In genomic region chr6:37936150-37936549, GRCh38 we compare ENCODE assay signal across 12 cellular contexts.
"Had no signal": no experiment of that assay in that cellular context is flagged by ENCODE, and none has a peak within 500 bp of the region (broad histone marks: within the 10 kb centered on the region; RNA-seq: fewer than 3 reads in every experiment).

No MANE protein-coding gene starts in this region.

- ATAC-seq: T-helper 17 cell had no signal

- H3K4me3 ChIP-seq: esophagus squamous epithelium had no signal

- DNase-seq: activated CD4-positive, alpha-beta T cell treated with anti-CD3 and anti-CD28 coated beads, Interleukin-2, amount 50 U/mL, for 4 hours; activated CD4-positive, CD25-positive, alpha-beta regulatory T cell treated with anti-CD3 and anti-CD28 coated beads, Interleukin-2, amount 50 U/mL, for 72 hours; activated effector memory CD4-positive, alpha-beta T cell treated with anti-CD3 and anti-CD28 coated beads, Interleukin-2, amount 50 U/mL, for 16 hours; activated T-cell treated with anti-CD3 and anti-CD28 coated beads, Interleukin-2, amount 50 U/mL, for 24 hours; esophagus squamous epithelium; foreskin fibroblast; mammary epithelial cell; posterior cingulate gyrus; stimulated activated CD4-positive, alpha-beta T cell treated with anti-CD3 and anti-CD28 coated beads, Interleukin-4, amount 100 ng/mL, for 4 hours; T-helper 17 cell had no signal

- H3K9me3 ChIP-seq: esophagus squamous epithelium, neutrophil had no signal

- H3K9me3 Mint-ChIP-seq: activated T-cell treated with anti-CD3 and anti-CD28 coated beads, Interleukin-2, amount 50 U/mL, for 24 hours had no signal

- H3K27ac Mint-ChIP-seq: activated T-cell treated with anti-CD3 and anti-CD28 coated beads, Interleukin-2, amount 50 U/mL, for 24 hours; T-helper 17 cell had no signal

- H3K27me3 ChIP-seq: esophagus squamous epithelium, neutrophil had no signal

- H3K4me3 Mint-ChIP-seq: activated T-cell treated with anti-CD3 and anti-CD28 coated beads, Interleukin-2, amount 50 U/mL, for 24 hours; T-helper 17 cell had no signal

- H3K27me3 Mint-ChIP-seq: activated T-cell treated with anti-CD3 and anti-CD28 coated beads, Interleukin-2, amount 50 U/mL, for 24 hours; T-helper 17 cell had no signal

- FAIRE-seq: astrocyte had no signal

- H3K36me3 ChIP-seq: neutrophil had no signal

- H3K27ac ChIP-seq: esophagus squamous epithelium had no signal
